Comparison of ENCODE assay signal across 9 cellular contexts in genomic region chr6:44043036-44043478, GRCh38.
DNase-seq lines count a peak whose midpoint lies in the region; ATAC-seq and TF ChIP-seq lines count a peak whose summit lies in the region.
"Had no signal": no experiment of that assay in that cellular context is flagged by ENCODE, and none has a peak within 500 bp of the region (broad histone marks: within the 10 kb centered on the region; RNA-seq: fewer than 3 reads in every experiment).

No MANE protein-coding gene starts in this region.

- no peaks in the 10 kb centered on the region for H3K9me3 Mint-ChIP-seq in activated naive CD8-positive, alpha-beta T cell treated with anti-CD3 and anti-CD28 coated beads, Interleukin-2, amount 50 U/mL, for 24 hours

- no peaks in the 10 kb centered on the region for H3K9me3 ChIP-seq in osteoblast (ENCODE audit: low read depth, low read length)

- no peak overlapping the region for H3K27ac Mint-ChIP-seq in activated naive CD8-positive, alpha-beta T cell treated with anti-CD3 and anti-CD28 coated beads, Interleukin-2, amount 50 U/mL, for 24 hours

- no peak overlapping the region for H2AFZ ChIP-seq in osteoblast (ENCODE audit: low read length)

- no peaks in the 10 kb centered on the region for H3K27me3 ChIP-seq in osteoblast (ENCODE audit: insufficient read depth, low read length)

- H3K36me3 Mint-ChIP-seq in activated naive CD8-positive, alpha-beta T cell treated with anti-CD3 and anti-CD28 coated beads, Interleukin-2, amount 50 U/mL, for 24 hours (ENCODE audit: low read depth): no peaks in the 10 kb centered on the region

- peaks cover 56% of the 10 kb centered on the region for H3K4me1 ChIP-seq in osteoblast (ENCODE audit: insufficient read depth, low read length)

- no peak overlapping the region for H3K4me3 ChIP-seq in osteoblast (ENCODE audit: insufficient read depth, low read length)

- peaks cover 8% of the 10 kb centered on the region for H3K4me1 Mint-ChIP-seq in activated naive CD8-positive, alpha-beta T cell treated with anti-CD3 and anti-CD28 coated beads, Interleukin-2, amount 50 U/mL, for 24 hours

- no peak overlapping the region for H3K4me3 Mint-ChIP-seq in activated naive CD8-positive, alpha-beta T cell treated with anti-CD3 and anti-CD28 coated beads, Interleukin-2, amount 50 U/mL, for 24 hours

- H3K27me3 Mint-ChIP-seq in activated naive CD8-positive, alpha-beta T cell treated with anti-CD3 and anti-CD28 coated beads, Interleukin-2, amount 50 U/mL, for 24 hours: no peaks in the 10 kb centered on the region

- DNase-seq in GDM1 (lab: John Stamatoyannopoulos, UW) (peak; percentile 4), OCI-M1 (lab: John Stamatoyannopoulos, UW) (peak; percentile 54), osteoblast (ENCODE audit: insufficient read length, low spot score, missing footprints) (peak; percentile 69), AML-193 (lab: John Stamatoyannopoulos, UW) (no peak)
- no peak for DNase-seq in activated naive CD8-positive, alpha-beta T cell treated with anti-CD3 and anti-CD28 coated beads, Interleukin-2, amount 50 U/mL, for 24 hours
- DNase-seq: NCI-H774 had no signal

- TF ChIP-seq CTCF in osteoblast (IDR thresholded peaks at IDR 0.05; ENCODE audit: extremely low read depth, low read depth, low read length): no peak

- H3K27ac ChIP-seq in osteoblast (ENCODE audit: low read depth, low read length): peak overlapping the region; percentile 93

- no peaks in the 10 kb centered on the region for H4K20me1 ChIP-seq in osteoblast (ENCODE audit: insufficient read depth, low read length)

- H3K4me2 ChIP-seq in osteoblast (ENCODE audit: insufficient read depth, low read length): peak overlapping the region; percentile 12

- no peaks in the 10 kb centered on the region for H3K36me3 ChIP-seq in osteoblast (ENCODE audit: insufficient read depth, low read length)

- ATAC-seq in esophagus mucosa (peak; percentile 14), GM18907 (IDR thresholded peaks at IDR 0.05; ENCODE audit: unreplicated experiment) (no peak), HG03135 (IDR thresholded peaks at IDR 0.05; ENCODE audit: unreplicated experiment) (no peak)
- no peak for ATAC-seq in activated naive CD8-positive, alpha-beta T cell treated with anti-CD3 and anti-CD28 coated beads, Interleukin-2, amount 50 U/mL, for 24 hours

- H3K79me2 ChIP-seq in osteoblast (ENCODE audit: insufficient read depth, low read length): no peaks in the 10 kb centered on the region

Comparison
In these comparisons a context has a peak if more than half of its experiments do, and no peak if none do; other contexts are left out.
1. DNase-seq: peak in GDM1 (single experiment), OCI-M1 (single experiment) and osteoblast (single experiment); none in activated naive CD8-positive, alpha-beta T cell treated with anti-CD3 and anti-CD28 coated beads, Interleukin-2, amount 50 U/mL, for 24 hours (single experiment) and AML-193 (0 of 2).